ENCODE assay signal across 4 cellular contexts in the genomic region with DNA sequence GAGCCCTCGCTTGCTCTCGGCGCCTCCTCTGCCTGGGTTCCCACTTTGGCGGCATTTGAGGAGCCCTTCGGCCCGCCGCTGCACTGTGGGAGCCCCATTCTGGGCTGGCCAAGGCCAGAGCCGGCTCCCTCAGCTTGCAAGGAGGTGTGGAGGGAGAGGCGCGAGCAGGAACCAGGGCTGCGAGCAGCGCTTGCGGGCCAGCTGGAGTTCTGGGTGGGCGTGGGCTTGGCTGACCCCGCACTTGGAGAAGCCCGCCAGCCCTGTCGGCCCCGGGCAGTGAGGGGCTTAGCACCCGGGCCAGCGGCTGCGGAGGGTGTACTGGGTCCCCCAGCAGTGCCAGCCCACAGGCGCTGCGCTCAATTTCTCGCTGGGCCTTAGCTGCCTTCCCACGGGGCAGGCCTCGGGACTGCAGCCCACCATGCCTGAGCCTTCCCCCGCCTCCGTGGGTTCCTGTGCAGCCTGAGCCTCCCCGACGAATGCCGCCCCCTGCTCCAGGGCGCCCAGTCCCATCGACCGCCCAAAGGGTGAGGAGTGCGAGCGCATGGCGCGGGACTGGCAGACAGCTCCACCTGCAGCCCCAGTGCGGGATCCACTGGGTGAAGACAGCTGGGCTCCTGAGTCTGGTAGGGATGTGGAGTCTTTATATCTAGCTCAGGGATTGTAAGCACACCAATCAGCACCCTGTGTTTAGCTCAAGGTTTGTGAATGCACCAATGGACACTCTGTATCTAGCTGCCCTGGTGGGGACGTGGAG. TPM values are rescaled to one million over a fixed set of nuclear protein-coding genes. Genes with fewer than 3 reads are reported as not detected.
"Had no signal": no experiment of that assay in that cellular context is flagged by ENCODE, and none has a peak within 500 bp of the region (broad histone marks: within the 10 kb centered on the region; RNA-seq: fewer than 3 reads in every experiment).

No MANE protein-coding gene starts in this region.

RNA-seq across cellular contexts. Expression of a gene that starts 11.7 kb away (rescaled TPM):
- total RNA-seq: left ventricle myocardium inferior, mammary epithelial cell, mesothelial cell of epicardium, myocyte had no signal
- polyA plus RNA-seq: mammary epithelial cell had no signal
